In genomic region chr1:193539731-193540459, GRCh38 we compare ENCODE assay signal across 8 cellular contexts.
A peak's percentile ranks its signal among the peaks of the same experiment; 100 is the strongest.
DNase-seq lines count a peak whose midpoint lies in the region; ATAC-seq and TF ChIP-seq lines count a peak whose summit lies in the region.

No MANE protein-coding gene starts in this region.

- peak overlapping the region; percentile 34 to 48 for H3K4me3 ChIP-seq in CD4-positive, alpha-beta memory T cell (ENCODE audit: low read length in 2 of 2)
- H3K4me3 ChIP-seq in dorsolateral prefrontal cortex, result no peak overlapping the region

- peaks cover 44 to 78% (median 59%) of the 10 kb centered on the region in 4 donors for H3K4me1 Mint-ChIP-seq in CD4-positive, alpha-beta memory T cell

- H3K27ac ChIP-seq in CD4-positive, alpha-beta memory T cell (ENCODE audit: low read depth, low read length), result peak overlapping the region; percentile 71
- no peak overlapping the region for H3K27ac ChIP-seq in dorsolateral prefrontal cortex

- no peak for TF ChIP-seq CTCF in dorsolateral prefrontal cortex (IDR thresholded peaks at IDR 0.05 in 54 of 56, conservative IDR thresholded peaks at IDR 0.05 in 2 of 56; ENCODE audit: low read depth in 1 of 56, partially characterized antibody in 56 of 56)

- ATAC-seq in GM19455 (IDR thresholded peaks at IDR 0.05; ENCODE audit: unreplicated experiment) (peak; percentile 61), HG03139 (IDR thresholded peaks at IDR 0.05; ENCODE audit: unreplicated experiment) (peak; percentile 43)

- H3K4me1 ChIP-seq in CD4-positive, alpha-beta memory T cell (ENCODE audit: insufficient read depth, low read length), result peaks cover 71% of the 10 kb centered on the region

- H3K27me3 Mint-ChIP-seq in CD4-positive, alpha-beta memory T cell, result no peaks in the 10 kb centered on the region

- peaks cover 0 to 2% (median 0%) of the 10 kb centered on the region in 8 donors for H3K9me3 Mint-ChIP-seq in CD4-positive, alpha-beta memory T cell

- H3K4me3 Mint-ChIP-seq in CD4-positive, alpha-beta memory T cell, result peak overlapping the region; percentile 80 to 92 (median 87)

- no peaks in the 10 kb centered on the region for H3K9me3 ChIP-seq in CD4-positive, alpha-beta memory T cell (ENCODE audit: control insufficient read depth in 1 of 2, low read length in 2 of 2)

- H3K27me3 ChIP-seq in CD4-positive, alpha-beta memory T cell (ENCODE audit: insufficient read depth, low read length), result no peaks in the 10 kb centered on the region
- H3K27me3 ChIP-seq in dorsolateral prefrontal cortex, result no peaks in the 10 kb centered on the region

- POLR2A ChIA-PET in CD4-positive, alpha-beta memory T cell (lab: Charles Lee; ENCODE audit: partially characterized antibody), result interaction anchor here (0.6 to 5.4 kb wide), 35 partner anchors 9 to 749 kb away, joined by 3 to 106 read pairs (median 5); no protein-coding TSS in a partner anchor
- POLR2A ChIA-PET in HEK293T (lab: Yijun Ruan, JAX), result no interaction called here

- no peaks in the 10 kb centered on the region for H3K36me3 ChIP-seq in CD4-positive, alpha-beta memory T cell (ENCODE audit: insufficient read depth, low read length)

- DNase-seq in CD4-positive, alpha-beta memory T cell, result peak; percentile 37 to 49 (median 46)
- DNase-seq in activated effector memory CD4-positive, alpha-beta T cell treated with anti-CD3 and anti-CD28 coated beads, Interleukin-2, amount 50 U/mL, for 16 hours, result peak; percentile 71
- DNase-seq in HEK293T (ENCODE audit: extremely low spot score) (no peak), dermis blood vessel endothelial cell (no peak), dorsolateral prefrontal cortex (no peak), NCI-H128 (lab: John Stamatoyannopoulos, UW; ENCODE audit: unreplicated experiment) (no peak)

- H3K27ac Mint-ChIP-seq in CD4-positive, alpha-beta memory T cell, result peak overlapping the region; percentile 83 to 98 (median 94)

- intact Hi-C loops in CD4-positive, alpha-beta memory T cell (cut with micrococcal nuclease), result loop anchor here (1.0 to 10.0 kb wide), 6 partner anchors 8 to 747 kb away; partner anchors contain the start of gene B3GALT2
- intact Hi-C loops in dorsolateral prefrontal cortex (cut with DNase I), result no loop called here

- CTCF ChIA-PET in CD4-positive, alpha-beta memory T cell (lab: Charles Lee; ENCODE audit: partially characterized antibody), result interaction anchor here (0.6 to 2.7 kb wide), 10 partner anchors 9 to 760 kb away, joined by 3 to 15 read pairs (median 4); no protein-coding TSS in a partner anchor
- CTCF ChIA-PET in HEK293T (lab: Yijun Ruan, JAX), result no interaction called here

- H3K36me3 Mint-ChIP-seq in CD4-positive, alpha-beta memory T cell, result peaks cover 0 to 4% of the 10 kb centered on the region in 2 donors

TF ChIP-seq in HEK293T, 16 proteins besides CTCF, POLR2A, EP300 and RAD21:
- TF ChIP-seq SP1 (IDR thresholded peaks at IDR 0.05), result no peak
- TF ChIP-seq ARNT (IDR thresholded peaks at IDR 0.05), result no peak
- no peak for TF ChIP-seq FOXM1 (IDR thresholded peaks at IDR 0.05; ENCODE audit: borderline replicate concordance)
- TF ChIP-seq NFRKB (IDR thresholded peaks at IDR 0.05), result no peak
- no peak for TF ChIP-seq FOXA1 (IDR thresholded peaks at IDR 0.05)
- TF ChIP-seq L3MBTL2 (conservative IDR thresholded peaks at IDR 0.05), result no peak
- no peak for TF ChIP-seq ZNF384 (IDR thresholded peaks at IDR 0.05)
- TF ChIP-seq HDGF (IDR thresholded peaks at IDR 0.05; ENCODE audit: borderline replicate concordance), result no peak
TF ChIP-seq in HEK293T: peak in this region for 0.

Comparison
In these comparisons a context has a peak if more than half of its experiments do, and no peak if none do; other contexts are left out.
1. DNase-seq: peak in CD4-positive, alpha-beta memory T cell (5 of 5) and activated effector memory CD4-positive, alpha-beta T cell treated with anti-CD3 and anti-CD28 coated beads, Interleukin-2, amount 50 U/mL, for 16 hours (single experiment); none in HEK293T (single experiment), dermis blood vessel endothelial cell (single experiment), dorsolateral prefrontal cortex (0 of 10) and NCI-H128 (single experiment).
2. H3K4me3 ChIP-seq: peak in CD4-positive, alpha-beta memory T cell (2 of 2); none in dorsolateral prefrontal cortex (0 of 59).